ENCODE assay signal across 9 cellular contexts in the genomic region with DNA sequence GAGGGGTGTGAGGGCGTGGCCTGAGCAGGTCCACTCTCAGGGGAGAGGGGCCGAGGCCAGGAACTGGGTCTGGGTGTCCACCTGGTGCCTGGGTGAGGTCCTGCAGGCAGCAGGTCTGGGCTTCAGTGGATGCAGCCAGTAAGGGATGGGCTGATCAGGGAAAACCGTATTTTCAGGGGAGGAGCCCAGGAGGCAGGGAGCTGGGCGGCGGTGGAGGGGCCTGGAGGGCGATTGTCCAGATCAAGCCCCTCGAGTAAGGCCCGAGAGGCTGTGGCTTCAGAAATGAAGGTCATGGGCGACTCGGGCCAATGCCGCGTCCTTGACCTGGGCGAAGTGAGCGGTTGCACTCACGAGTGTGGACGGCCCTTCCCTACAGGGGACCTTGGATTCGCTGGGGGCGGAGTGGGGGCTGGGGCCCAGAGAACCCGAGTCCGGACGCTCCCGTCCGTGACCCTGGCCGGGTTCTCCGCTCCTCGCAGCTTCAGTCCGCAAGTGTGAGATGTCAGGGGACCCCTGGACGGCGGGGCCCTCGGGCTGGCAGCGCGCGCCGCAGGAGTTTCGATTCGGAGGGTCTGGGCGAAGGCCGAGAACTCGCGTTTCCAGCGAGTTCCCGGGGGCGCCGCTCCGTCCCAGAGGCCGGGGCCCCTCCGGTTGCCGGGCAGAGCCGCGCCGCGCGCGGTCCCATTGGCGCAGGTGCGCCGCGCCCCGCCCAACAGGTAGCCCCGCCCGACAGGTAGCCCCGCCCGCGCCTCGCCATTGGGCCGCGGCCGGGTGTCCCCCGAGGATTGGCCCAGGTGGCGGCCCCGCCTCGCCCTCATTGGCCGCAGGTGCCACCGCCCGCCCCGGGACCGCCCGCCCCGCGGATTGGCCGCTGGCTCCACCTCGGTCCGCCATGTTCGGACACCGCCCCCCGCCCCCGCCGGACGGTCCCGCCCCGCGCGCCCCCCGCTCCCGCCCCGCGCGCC. TPM values are rescaled to one million over a fixed set of nuclear protein-coding genes. Genes with fewer than 3 reads are reported as not detected.
DNase-seq lines count a peak whose midpoint lies in the region; ATAC-seq and TF ChIP-seq lines count a peak whose summit lies in the region.
"Had no signal": no experiment of that assay in that cellular context is flagged by ENCODE, and none has a peak within 500 bp of the region (broad histone marks: within the 10 kb centered on the region; RNA-seq: fewer than 3 reads in every experiment).

A gene (plus strand): TSS at position 895 of the 965 bp plus-strand sequence. CDS start 220 bp downstream, outside the sequence.

- peaks cover 10% of the 10 kb centered on the region for H3K27me3 ChIP-seq in endodermal cell (ENCODE audit: control insufficient read depth, insufficient read depth, low read length, poor library complexity, severe bottlenecking)
- H3K27me3 ChIP-seq in mucosa of stomach (ENCODE audit: control insufficient read depth, insufficient read depth, low read length), result peaks cover 22% of the 10 kb centered on the region

- peak within 1 kb of the TSS; percentile 91 for H3K27ac Mint-ChIP-seq in endodermal cell
- peak within 1 kb of the TSS; percentile 65 for H3K27ac Mint-ChIP-seq in stimulated activated effector memory CD8-positive, alpha-beta T cell treated with anti-CD3 and anti-CD28 coated beads, Interleukin-12 subunit alpha, Interleukin-12 subunit beta, amount 100 ng/mL, for 72 hours

- TF ChIP-seq CTCF in endodermal cell (conservative IDR thresholded peaks at IDR 0.05), result peak; percentile 81

- H3K4me1 ChIP-seq in endodermal cell (ENCODE audit: control insufficient read depth, insufficient read depth, low read length) (peaks cover 5% of the 10 kb centered on the region), mucosa of stomach (ENCODE audit: control insufficient read depth, insufficient read depth, low read length) (peaks cover 51% of the 10 kb centered on the region)

- H3K4me1 Mint-ChIP-seq in endodermal cell, result peaks cover 9% of the 10 kb centered on the region
- H3K4me1 Mint-ChIP-seq in stimulated activated effector memory CD8-positive, alpha-beta T cell treated with anti-CD3 and anti-CD28 coated beads, Interleukin-12 subunit alpha, Interleukin-12 subunit beta, amount 100 ng/mL, for 72 hours, result peaks cover 49% of the 10 kb centered on the region

- H3K36me3 ChIP-seq in endodermal cell (ENCODE audit: control insufficient read depth, insufficient read depth, low read length) (no peaks in the 10 kb centered on the region), mucosa of stomach (ENCODE audit: control insufficient read depth, insufficient read depth, low read length) (no peaks in the 10 kb centered on the region)

- H3K4me3 Mint-ChIP-seq in endodermal cell, result peak within 1 kb of the TSS; percentile 68
- H3K4me3 Mint-ChIP-seq in stimulated activated effector memory CD8-positive, alpha-beta T cell treated with anti-CD3 and anti-CD28 coated beads, Interleukin-12 subunit alpha, Interleukin-12 subunit beta, amount 100 ng/mL, for 72 hours, result peak within 1 kb of the TSS; percentile 76

- CTCF ChIA-PET in HEK293T (lab: Yijun Ruan, JAX), result interaction anchor here (0.7 kb wide), 1 partner anchor 89 kb away, joined by 3 read pairs; no protein-coding TSS in a partner anchor

- peak within 1 kb of the TSS; percentile 86 for H3K4me3 ChIP-seq in endodermal cell (ENCODE audit: low read length)
- H3K4me3 ChIP-seq in mucosa of stomach (ENCODE audit: low read length), result peak within 1 kb of the TSS; percentile 63

- H3K9me3 ChIP-seq in endodermal cell (ENCODE audit: control insufficient read depth, low read length) (no peaks in the 10 kb centered on the region), mucosa of stomach (ENCODE audit: control insufficient read depth, low read length) (no peaks in the 10 kb centered on the region)

- peak; percentile 83 for DNase-seq in D341Med (ENCODE audit: low spot score)
- DNase-seq in HEK293T (ENCODE audit: extremely low spot score), result peak; percentile 96
- peak; percentile 98 for DNase-seq in NCI-H510A treated with DMSO at 0.1 percent for 48 hours (lab: John Stamatoyannopoulos, UW)
- DNase-seq in activated CD8-positive, alpha-beta memory T cell treated with anti-CD3 and anti-CD28 coated beads for 48 hours (ENCODE audit: low read depth in 2 of 3, low spot score in 2 of 3), result peak; percentile 76 to 84 (median 82)
- DNase-seq in endodermal cell, result peak; percentile 97
- DNase-seq in stimulated activated effector memory CD8-positive, alpha-beta T cell treated with anti-CD3 and anti-CD28 coated beads, Interleukin-12 subunit alpha, Interleukin-12 subunit beta, amount 100 ng/mL, for 72 hours (ENCODE audit: low spot score in 2 of 2), result peak; percentile 89 to 96

- H3K27ac ChIP-seq in endodermal cell (ENCODE audit: low read depth, low read length), result no peak within 1 kb of the TSS

- H3K36me3 Mint-ChIP-seq in endodermal cell (ENCODE audit: low read depth), result no peaks in the 10 kb centered on the region
- H3K36me3 Mint-ChIP-seq in stimulated activated effector memory CD8-positive, alpha-beta T cell treated with anti-CD3 and anti-CD28 coated beads, Interleukin-12 subunit alpha, Interleukin-12 subunit beta, amount 100 ng/mL, for 72 hours, result no peaks in the 10 kb centered on the region

- WGBS in endodermal cell (ENCODE audit: insufficient coverage in 1 of 2, insufficient read length in 1 of 2), 2 experiments, result 1 to 3% methylated on average over 27 to 98 of the region's 98 CpGs

- peak; percentile 95 for ATAC-seq in stimulated activated effector memory CD8-positive, alpha-beta T cell treated with anti-CD3 and anti-CD28 coated beads, Interleukin-12 subunit alpha, Interleukin-12 subunit beta, amount 100 ng/mL, for 72 hours
- no peak for ATAC-seq in HG02571 (IDR thresholded peaks at IDR 0.05; ENCODE audit: unreplicated experiment)

- H3K9me3 Mint-ChIP-seq in endodermal cell, result no peaks in the 10 kb centered on the region
- no peaks in the 10 kb centered on the region for H3K9me3 Mint-ChIP-seq in stimulated activated effector memory CD8-positive, alpha-beta T cell treated with anti-CD3 and anti-CD28 coated beads, Interleukin-12 subunit alpha, Interleukin-12 subunit beta, amount 100 ng/mL, for 72 hours

- H3K27me3 Mint-ChIP-seq in endodermal cell (ENCODE audit: insufficient read depth), result peaks cover 6% of the 10 kb centered on the region

- POLR2A ChIA-PET in HEK293T (lab: Yijun Ruan, JAX), result no interaction called here

- H3K9ac ChIP-seq in endodermal cell (ENCODE audit: extremely low read depth, low read length, poor library complexity, severe bottlenecking), result peak within 1 kb of the TSS; percentile 74
- H3K9ac ChIP-seq in mucosa of stomach (ENCODE audit: low read length), result peak within 1 kb of the TSS; percentile 66

TF ChIP-seq in HEK293T, 16 proteins besides CTCF, POLR2A, EP300 and RAD21:
- TF ChIP-seq CTBP1 (IDR thresholded peaks at IDR 0.05; ENCODE audit: borderline replicate concordance), result no peak
- no peak for TF ChIP-seq ZNF384 (IDR thresholded peaks at IDR 0.05)
- TF ChIP-seq NFRKB (IDR thresholded peaks at IDR 0.05), result no peak
- no peak for TF ChIP-seq HDGF (IDR thresholded peaks at IDR 0.05; ENCODE audit: borderline replicate concordance)
- no peak for TF ChIP-seq LEF1 (IDR thresholded peaks at IDR 0.05; ENCODE audit: borderline replicate concordance)
- no peak for TF ChIP-seq SUZ12 (IDR thresholded peaks at IDR 0.05)
- no peak for TF ChIP-seq FOXA1 (IDR thresholded peaks at IDR 0.05)
- no peak for TF ChIP-seq FOXM1 (IDR thresholded peaks at IDR 0.05; ENCODE audit: borderline replicate concordance)
- no peak for TF ChIP-seq BHLHE40 (IDR thresholded peaks at IDR 0.05; ENCODE audit: borderline replicate concordance)
- TF ChIP-seq ELF4 (IDR thresholded peaks at IDR 0.05), result no peak
- no peak for TF ChIP-seq L3MBTL2 (conservative IDR thresholded peaks at IDR 0.05)
- TF ChIP-seq FOXK2 (IDR thresholded peaks at IDR 0.05), result no peak
- TF ChIP-seq, protein P1, sequence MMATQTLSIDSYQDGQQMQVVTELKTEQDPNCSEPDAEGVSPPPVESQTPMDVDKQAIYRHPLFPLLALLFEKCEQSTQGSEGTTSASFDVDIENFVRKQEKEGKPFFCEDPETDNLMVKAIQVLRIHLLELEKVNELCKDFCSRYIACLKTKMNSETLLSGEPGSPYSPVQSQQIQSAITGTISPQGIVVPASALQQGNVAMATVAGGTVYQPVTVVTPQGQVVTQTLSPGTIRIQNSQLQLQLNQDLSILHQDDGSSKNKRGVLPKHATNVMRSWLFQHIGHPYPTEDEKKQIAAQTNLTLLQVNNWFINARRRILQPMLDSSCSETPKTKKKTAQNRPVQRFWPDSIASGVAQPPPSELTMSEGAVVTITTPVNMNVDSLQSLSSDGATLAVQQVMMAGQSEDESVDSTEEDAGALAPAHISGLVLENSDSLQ (IDR thresholded peaks at IDR 0.05), result no peak
- no peak for TF ChIP-seq TARDBP (IDR thresholded peaks at IDR 0.05)
- no peak for TF ChIP-seq ARNT (IDR thresholded peaks at IDR 0.05)
- no peak for TF ChIP-seq SP1 (IDR thresholded peaks at IDR 0.05)

RNA-seq across cellular contexts. Expression of the gene that starts here (rescaled TPM):
- total RNA-seq in endodermal cell, result 10 to 100 TPM; 49.9 to 68.5 TPM
- polyA plus RNA-seq in endodermal cell (2013, experiment 1 of 2), result 18.0 TPM
- polyA plus RNA-seq in endodermal cell (2013, experiment 2 of 2), result 17.8 TPM
- total RNA-seq: HT1080 had no signal
